In genomic region chr3:146550743-146551510, GRCh38 we compare ENCODE assay signal across 8 cellular contexts. TPM values are rescaled to one million over a fixed set of nuclear protein-coding genes. Genes with fewer than 3 reads are reported as not detected.
DNase-seq lines count a peak whose midpoint lies in the region; ATAC-seq and TF ChIP-seq lines count a peak whose summit lies in the region.

No MANE protein-coding gene starts in this region.

- no peaks in the 10 kb centered on the region for H3K9me3 Mint-ChIP-seq in type B pancreatic cell
- H3K9me3 Mint-ChIP-seq in naive thymus-derived CD8-positive, alpha-beta T cell = no peaks in the 10 kb centered on the region

- no peak overlapping the region for H3K27ac Mint-ChIP-seq in type B pancreatic cell
- peak overlapping the region in 2 of 10 donors; percentile 3 to 39 for H3K27ac Mint-ChIP-seq in naive thymus-derived CD8-positive, alpha-beta T cell

- H3K4me3 ChIP-seq in choroid plexus epithelial cell (ENCODE audit: low read depth, low read length) (no peak overlapping the region), H7 (ENCODE audit: insufficient read depth, low read depth, low read length) (no peak overlapping the region)

- peak; percentile 85 for ATAC-seq in GM21717 (IDR thresholded peaks at IDR 0.05; ENCODE audit: unreplicated experiment)
- ATAC-seq in naive thymus-derived CD8-positive, alpha-beta T cell = no peak

- H3K27me3 Mint-ChIP-seq in type B pancreatic cell = no peaks in the 10 kb centered on the region
- peaks cover 0 to 5% (median 0%) of the 10 kb centered on the region in 5 donors for H3K27me3 Mint-ChIP-seq in naive thymus-derived CD8-positive, alpha-beta T cell

- intact Hi-C loops in head of caudate nucleus (cut with DNase I) = no loop called here

- in situ Hi-C loops in GM13976 (cut with MboI; ENCODE audit: low sequenced_read_pairs, unreplicated experiment) = no loop called here

- no peaks in the 10 kb centered on the region for H3K36me3 Mint-ChIP-seq in type B pancreatic cell
- no peaks in the 10 kb centered on the region for H3K36me3 Mint-ChIP-seq in naive thymus-derived CD8-positive, alpha-beta T cell

- no peak overlapping the region for H3K4me3 Mint-ChIP-seq in type B pancreatic cell
- peak overlapping the region in 1 of 10 donors; percentile 21 for H3K4me3 Mint-ChIP-seq in naive thymus-derived CD8-positive, alpha-beta T cell

- TF ChIP-seq CTCF in GM13976 (IDR thresholded peaks at IDR 0.05; ENCODE audit: borderline replicate concordance, control extremely low read depth, extremely low read depth, insufficient read depth, missing control alignments) (no peak), choroid plexus epithelial cell (conservative IDR thresholded peaks at IDR 0.05; ENCODE audit: low read depth, low read length) (no peak), type B pancreatic cell (conservative IDR thresholded peaks at IDR 0.05) (no peak)

- H3K36me3 ChIP-seq in H7 (replicated peaks; ENCODE audit: control insufficient read depth, insufficient read depth, low read length) = no peaks in the 10 kb centered on the region

- peak; percentile 20 for DNase-seq in GM13976 (ENCODE audit: low spot score)
- DNase-seq in HT1080 (ENCODE audit: low read depth) = peak; percentile 92
- peak; percentile 97 for DNase-seq in choroid plexus epithelial cell (ENCODE audit: low read depth)
- no peak for DNase-seq in head of caudate nucleus
- DNase-seq in type B pancreatic cell (ENCODE audit: extremely low spot score, unreplicated experiment) = no peak
- DNase-seq in naive thymus-derived CD8-positive, alpha-beta T cell = no peak
- DNase-seq in H7 = no peak

- no peaks in the 10 kb centered on the region for H3K27me3 ChIP-seq in H7 (ENCODE audit: control insufficient read depth, insufficient read depth, low read length)

- H3K4me1 Mint-ChIP-seq in type B pancreatic cell (ENCODE audit: unreplicated experiment) = no peaks in the 10 kb centered on the region
- peaks cover 2 to 29% (median 19%) of the 10 kb centered on the region in 4 donors for H3K4me1 Mint-ChIP-seq in naive thymus-derived CD8-positive, alpha-beta T cell

- POLR2A ChIA-PET in naive thymus-derived CD8-positive, alpha-beta T cell (lab: Charles Lee) = no interaction called here

RNA-seq across cellular contexts. Expression of gene PLSCR1, which starts 6.5 kb away (rescaled TPM):
- total RNA-seq in HT1080 (2014; rRNA removed; shearing (Covaris generic)) = 90.5 and 110 TPM in 2 replicates
- 68.3 and 83.6 TPM in 2 replicates for polyA plus RNA-seq in HT1080 (2015; cell fraction: cytosol; rRNA removed)
- polyA plus RNA-seq in HT1080 (2015; cell fraction: nucleus; rRNA removed) = 79.8 and 108 TPM in 2 replicates
- 51.5 and 86.4 TPM in 2 replicates for total RNA-seq in type B pancreatic cell (ENCODE audit: low replicate concordance)
- 10 to 100 TPM; 17.2 to 19.9 TPM for total RNA-seq in naive thymus-derived CD8-positive, alpha-beta T cell
- polyA plus RNA-seq in naive thymus-derived CD8-positive, alpha-beta T cell = 10 to 100 TPM; 20.8 to 27.3 (median 21.5) TPM
- 60.2 and 75.2 TPM in 2 replicates for total RNA-seq in H7 (2014; rRNA removed; shearing (Covaris generic))

RNA-seq across cellular contexts. Expression of gene PLSCR5, which starts 54.2 kb away (rescaled TPM):
- not detected in 2 replicates for total RNA-seq in HT1080 (2014; rRNA removed; shearing (Covaris generic))
- polyA plus RNA-seq in HT1080 (2015; cell fraction: cytosol; rRNA removed) = not detected in 2 replicates
- not detected in 2 replicates for polyA plus RNA-seq in HT1080 (2015; cell fraction: nucleus; rRNA removed)
- 0.24 TPM in 1 of 2 replicates, not detected in the other for total RNA-seq in type B pancreatic cell (ENCODE audit: low replicate concordance)
- total RNA-seq in naive thymus-derived CD8-positive, alpha-beta T cell = not detected
- polyA plus RNA-seq in naive thymus-derived CD8-positive, alpha-beta T cell = not detected
- total RNA-seq in H7 (2014; rRNA removed; shearing (Covaris generic)) = not detected in 2 replicates

Comparison
In these comparisons a context has a peak if more than half of its experiments do, and no peak if none do; other contexts are left out.
1. DNase-seq: peak in GM13976 (single experiment), HT1080 (single experiment) and choroid plexus epithelial cell (single experiment); none in head of caudate nucleus (0 of 42), type B pancreatic cell (single experiment), naive thymus-derived CD8-positive, alpha-beta T cell (0 of 10) and H7 (single experiment).